ENCODE assay signal across 38 cellular contexts in genomic region chr19:40697007-40697406, GRCh38.
"Had no signal": no experiment of that assay in that cellular context is flagged by ENCODE, and none has a peak within 500 bp of the region (broad histone marks: within the 10 kb centered on the region; RNA-seq: fewer than 3 reads in every experiment).

No MANE protein-coding gene starts in this region.

- H3K4me1 ChIP-seq: adrenal gland, body of pancreas, breast epithelium had no signal

- FAIRE-seq: astrocyte, TTC549 had no signal

- H3K4me1 Mint-ChIP-seq: activated B cell treated with CpG ODN at 0.5 μM for 24 hours; activated naive CD8-positive, alpha-beta T cell treated with anti-CD3 and anti-CD28 coated beads for 36 hours; activated T-helper 17 cell treated with anti-CD3 and anti-CD28 coated beads, Interleukin-2, amount 50 U/mL, for 72 hours had no signal

- H3K9me3 ChIP-seq: adrenal gland, body of pancreas, breast epithelium had no signal

- H3K36me3 Mint-ChIP-seq: activated naive CD4-positive, alpha-beta T cell treated with anti-CD3 and anti-CD28 coated beads, Interleukin-2, amount 50 U/mL, for 72 hours had no signal

- H3K27me3 Mint-ChIP-seq: activated B cell treated with CpG ODN at 0.5 μM for 24 hours; activated CD4-positive, alpha-beta memory T cell treated with anti-CD3 and anti-CD28 coated beads for 36 hours; activated CD4-positive, alpha-beta T cell treated with anti-CD3 and anti-CD28 coated beads, Interleukin-2, amount 10 ng/mL, durations not matched to agents 24 days and 14 days; activated CD8-positive, alpha-beta T cell treated with anti-CD3 and anti-CD28 coated beads for 36 hours; activated naive CD8-positive, alpha-beta T cell treated with anti-CD3 and anti-CD28 coated beads for 36 hours; activated T-helper 17 cell treated with anti-CD3 and anti-CD28 coated beads, Interleukin-2, amount 50 U/mL, for 72 hours had no signal

- H3K4me3 Mint-ChIP-seq: activated B cell treated with CpG ODN at 0.5 μM for 24 hours; activated CD4-positive, alpha-beta memory T cell treated with anti-CD3 and anti-CD28 coated beads for 36 hours; activated CD4-positive, alpha-beta T cell treated with anti-CD3 and anti-CD28 coated beads, Interleukin-2, amount 10 ng/mL, durations not matched to agents 24 days and 14 days; activated CD8-positive, alpha-beta T cell treated with anti-CD3 and anti-CD28 coated beads for 36 hours; activated naive CD4-positive, alpha-beta T cell treated with anti-CD3 and anti-CD28 coated beads for 36 hours; activated naive CD8-positive, alpha-beta T cell treated with anti-CD3 and anti-CD28 coated beads for 36 hours; activated T-cell treated with anti-CD3 and anti-CD28 coated beads, Interleukin-2, amount 50 U/mL, for 4 hours; activated T-cell treated with anti-CD3 and anti-CD28 coated beads, Interleukin-2, amount 50 U/mL, for 72 hours; activated T-helper 1 cell treated with anti-CD3 and anti-CD28 coated beads, Interleukin-12 subunit alpha, Interleukin-12 subunit beta, Interleukin-2, Interleukin-4 antibody, amounts not matched to agents 30 ng/mL and 10 ng/mL and 1 ng/mL, durations not matched to agents 14 hours and 24 hours and 36 hours; activated T-helper 17 cell treated with anti-CD3 and anti-CD28 coated beads, Interleukin-2, amount 50 U/mL, for 72 hours; T-helper 1 cell treated with Interleukin-12 subunit alpha and Interleukin-12 subunit beta and Interleukin-4 antibody, amounts not matched to agents 30 μg/mL and 1 μg/mL, for 36 hours; T-helper 2 cell treated with Interferon-gamma antibody and Interleukin-4, amounts not matched to agents 5 μg/mL and 100 μg/mL, for 36 hours had no signal

- H3K4me3 ChIP-seq: adrenal gland, body of pancreas, breast epithelium had no signal

- H3K36me3 ChIP-seq: breast epithelium had no signal

- H3K9me3 Mint-ChIP-seq: activated B cell treated with CpG ODN at 0.5 μM for 24 hours; activated CD4-positive, alpha-beta memory T cell treated with anti-CD3 and anti-CD28 coated beads for 36 hours; activated CD4-positive, alpha-beta T cell treated with anti-CD3 and anti-CD28 coated beads, Interleukin-2, amount 10 ng/mL, durations not matched to agents 24 days and 14 days; activated CD8-positive, alpha-beta T cell treated with anti-CD3 and anti-CD28 coated beads for 36 hours; activated naive CD4-positive, alpha-beta T cell treated with anti-CD3 and anti-CD28 coated beads for 36 hours; activated naive CD4-positive, alpha-beta T cell treated with anti-CD3 and anti-CD28 coated beads, Interleukin-2, amount 50 U/mL, for 72 hours; activated naive CD8-positive, alpha-beta T cell treated with anti-CD3 and anti-CD28 coated beads for 36 hours; activated T-cell treated with anti-CD3 and anti-CD28 coated beads, Interleukin-2, amount 50 U/mL, for 4 hours; activated T-cell treated with anti-CD3 and anti-CD28 coated beads, Interleukin-2, amount 50 U/mL, for 72 hours; activated T-helper 1 cell treated with anti-CD3 and anti-CD28 coated beads, Interleukin-12 subunit alpha, Interleukin-12 subunit beta, Interleukin-2, Interleukin-4 antibody, amounts not matched to agents 30 ng/mL and 10 ng/mL and 1 ng/mL, durations not matched to agents 14 hours and 24 hours and 36 hours; activated T-helper 17 cell treated with anti-CD3 and anti-CD28 coated beads, Interleukin-2, amount 50 U/mL, for 72 hours; T-helper 1 cell treated with Interleukin-12 subunit alpha and Interleukin-12 subunit beta and Interleukin-4 antibody, amounts not matched to agents 30 μg/mL and 1 μg/mL, for 36 hours; T-helper 2 cell treated with Interferon-gamma antibody and Interleukin-4, amounts not matched to agents 5 μg/mL and 100 μg/mL, for 36 hours had no signal

- ATAC-seq: activated CD8-positive, alpha-beta T cell treated with anti-CD3 and anti-CD28 coated beads for 36 hours; activated naive CD4-positive, alpha-beta T cell treated with anti-CD3 and anti-CD28 coated beads, Interleukin-2, amount 50 U/mL, for 72 hours; activated T-cell treated with anti-CD3 and anti-CD28 coated beads, Interleukin-2, amount 50 U/mL, for 4 hours; activated T-cell treated with anti-CD3 and anti-CD28 coated beads, Interleukin-2, amount 50 U/mL, for 72 hours; activated T-helper 17 cell treated with anti-CD3 and anti-CD28 coated beads, Interleukin-2, amount 50 U/mL, for 72 hours; body of pancreas had no signal

- H3K27ac Mint-ChIP-seq: activated B cell treated with CpG ODN at 0.5 μM for 24 hours; activated CD4-positive, alpha-beta memory T cell treated with anti-CD3 and anti-CD28 coated beads for 36 hours; activated CD4-positive, alpha-beta T cell treated with anti-CD3 and anti-CD28 coated beads, Interleukin-2, amount 10 ng/mL, durations not matched to agents 24 days and 14 days; activated CD8-positive, alpha-beta T cell treated with anti-CD3 and anti-CD28 coated beads for 36 hours; activated naive CD4-positive, alpha-beta T cell treated with anti-CD3 and anti-CD28 coated beads for 36 hours; activated naive CD4-positive, alpha-beta T cell treated with anti-CD3 and anti-CD28 coated beads, Interleukin-2, amount 50 U/mL, for 72 hours; activated naive CD8-positive, alpha-beta T cell treated with anti-CD3 and anti-CD28 coated beads for 36 hours; activated T-cell treated with anti-CD3 and anti-CD28 coated beads, Interleukin-2, amount 50 U/mL, for 72 hours; activated T-helper 1 cell treated with anti-CD3 and anti-CD28 coated beads, Interleukin-12 subunit alpha, Interleukin-12 subunit beta, Interleukin-2, Interleukin-4 antibody, amounts not matched to agents 30 ng/mL and 10 ng/mL and 1 ng/mL, durations not matched to agents 14 hours and 24 hours and 36 hours; activated T-helper 17 cell treated with anti-CD3 and anti-CD28 coated beads, Interleukin-2, amount 50 U/mL, for 72 hours; T-helper 1 cell treated with Interleukin-12 subunit alpha and Interleukin-12 subunit beta and Interleukin-4 antibody, amounts not matched to agents 30 μg/mL and 1 μg/mL, for 36 hours; T-helper 2 cell treated with Interferon-gamma antibody and Interleukin-4, amounts not matched to agents 5 μg/mL and 100 μg/mL, for 36 hours had no signal

- DNase-seq: activated B cell treated with CpG ODN at 0.5 μM for 24 hours; activated CD4-positive, alpha-beta memory T cell treated with anti-CD3 and anti-CD28 coated beads for 36 hours; activated CD4-positive, alpha-beta T cell treated with anti-CD3 and anti-CD28 coated beads for 4 hours; activated CD4-positive, alpha-beta T cell treated with anti-CD3 and anti-CD28 coated beads, Interleukin-2, amount 10 ng/mL, durations not matched to agents 24 days and 14 days; activated CD4-positive, alpha-beta T cell treated with anti-CD3 and anti-CD28 coated beads, Interleukin-2, amount 50 U/mL, for 1 hour; activated CD4-positive, alpha-beta T cell treated with anti-CD3 and anti-CD28 coated beads, Interleukin-2, amount 50 U/mL, for 4 hours; activated CD4-positive, CD25-positive, alpha-beta regulatory T cell treated with anti-CD3 and anti-CD28 coated beads, Interleukin-2, amount 50 U/mL, for 72 hours; activated CD8-positive, alpha-beta memory T cell treated with anti-CD3 and anti-CD28 coated beads, Interleukin-2, amount 50 U/mL, for 4 hours; activated CD8-positive, alpha-beta T cell treated with anti-CD3 and anti-CD28 coated beads for 36 hours; activated effector memory CD4-positive, alpha-beta T cell treated with anti-CD3 and anti-CD28 coated beads, Interleukin-2, amount 50 U/mL, for 16 hours; activated gamma-delta T cell treated with Interleukin-2 at 50 U/mL for 16 hours; activated naive CD4-positive, alpha-beta T cell; activated naive CD4-positive, alpha-beta T cell treated with anti-CD3 and anti-CD28 coated beads for 36 hours; activated naive CD4-positive, alpha-beta T cell treated with anti-CD3 and anti-CD28 coated beads, Interleukin-2, amount 50 U/mL, for 16 hours; activated naive CD8-positive, alpha-beta T cell treated with anti-CD3 and anti-CD28 coated beads for 36 hours; activated T-cell treated with anti-CD3 and anti-CD28 coated beads for 4 hours; activated T-cell treated with anti-CD3 and anti-CD28 coated beads, Interleukin-2, amount 50 U/mL, for 1 hour; activated T-cell treated with anti-CD3 and anti-CD28 coated beads, Interleukin-2, amount 50 U/mL, for 4 hours; activated T-cell treated with anti-CD3 and anti-CD28 coated beads, Interleukin-2, amount 50 U/mL, for 72 hours; adrenal gland; amniotic stem cell; aorta; body of pancreas; brain microvascular endothelial cell; central memory CD4-positive, alpha-beta T cell; cerebellar nuclear complex; T-helper 1 cell; T-helper 2 cell; T-helper 9 cell had no signal

- H3K27ac ChIP-seq: adrenal gland, body of pancreas, brain microvascular endothelial cell, breast epithelium, VCaP had no signal
